17 cellular contexts compared by ENCODE assay signal in the genomic region with DNA sequence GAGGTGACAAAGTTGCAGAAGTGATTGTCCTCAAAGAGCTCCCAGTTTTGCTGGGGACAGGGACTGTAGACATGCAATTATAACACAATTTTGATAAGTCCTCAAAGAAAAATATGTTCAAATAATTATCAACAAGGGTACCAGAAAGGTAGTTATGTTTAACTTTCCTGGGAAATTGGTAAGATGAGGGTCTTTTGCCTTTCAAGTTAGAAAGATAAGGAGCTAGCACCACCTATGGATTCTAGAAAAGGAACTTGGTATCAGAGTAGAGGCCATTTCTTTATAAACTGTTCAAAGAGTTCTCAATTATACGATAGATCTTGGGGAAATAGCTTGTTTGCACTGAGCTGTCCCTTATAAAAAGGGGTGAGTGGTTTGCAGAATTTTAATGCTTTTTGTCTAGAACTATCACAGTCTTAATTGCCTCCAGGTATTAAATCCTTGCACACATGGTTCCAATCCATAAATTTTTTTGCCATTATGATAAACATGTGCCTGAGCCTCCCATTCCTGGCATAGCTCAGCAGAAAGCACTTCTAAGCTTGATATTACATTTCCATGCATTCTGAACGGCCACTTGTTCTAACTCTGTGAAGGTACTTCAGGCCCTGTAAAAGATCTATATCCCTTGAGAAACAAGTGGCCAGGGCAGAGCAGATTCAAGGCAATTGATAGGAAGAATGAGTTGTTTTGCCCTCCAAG.
A peak's percentile ranks its signal among the peaks of the same experiment; 100 is the strongest.
DNase-seq lines count a peak whose midpoint lies in the region; ATAC-seq and TF ChIP-seq lines count a peak whose summit lies in the region.
"Had no signal": no experiment of that assay in that cellular context is flagged by ENCODE, and none has a peak within 500 bp of the region (broad histone marks: within the 10 kb centered on the region; RNA-seq: fewer than 3 reads in every experiment).

No MANE protein-coding gene starts in this region.

- no peaks in the 10 kb centered on the region for H3K79me2 ChIP-seq in neural cell (replicated peaks; ENCODE audit: insufficient read depth, low read length)

- ATAC-seq in IMR-90 (ENCODE audit: low read depth) (peak; percentile 74; the same call in 1 of the 2 replicates), HG03354 (IDR thresholded peaks at IDR 0.05; ENCODE audit: poor library complexity, severe bottlenecking, unreplicated experiment) (no peak), GM19467 (IDR thresholded peaks at IDR 0.05; ENCODE audit: unreplicated experiment) (no peak), HG02798 (IDR thresholded peaks at IDR 0.05; ENCODE audit: poor library complexity, unreplicated experiment) (no peak)
- ATAC-seq: A549, GM23338, HepG2 had no signal

- TF ChIP-seq CTCF in A673 (conservative IDR thresholded peaks at IDR 0.05; ENCODE audit: low read depth, low read length), result 0 out of 2 replicates have a peak, but pooled peaks have one; percentile 15
- no peak for TF ChIP-seq CTCF in IMR-90 (conservative IDR thresholded peaks at IDR 0.05; ENCODE audit: low read depth, low read length)
- TF ChIP-seq CTCF in epithelial cell of proximal tubule (conservative IDR thresholded peaks at IDR 0.05; ENCODE audit: low read depth, low read length), result peak; percentile 4
- TF ChIP-seq CTCF in neural cell (IDR thresholded peaks at IDR 0.05; ENCODE audit: poor library complexity, severe bottlenecking), result no peak

- H3K4ac ChIP-seq in IMR-90 (ENCODE audit: low read depth, low read length), result no peak overlapping the region

- no peak overlapping the region for H2AK9ac ChIP-seq in IMR-90 (replicated peaks; ENCODE audit: low read depth, low read length, poor library complexity)

- H3K9ac ChIP-seq in IMR-90 (ENCODE audit: low read depth, low read length), result no peak overlapping the region
- no peak overlapping the region for H3K9ac ChIP-seq in neural cell (ENCODE audit: low read length)

- no peak for DNase-seq in A673 (ENCODE audit: low spot score)
- DNase-seq in IMR-90, result no peak
- no peak for DNase-seq in epithelial cell of proximal tubule (ENCODE audit: low read depth)
- DNase-seq: Calu3; CD4-positive, CD25-positive, alpha-beta regulatory T cell; DND-41; Karpas-422; NCI-H1417 treated with DMSO at 0.1 percent for 48 hours; NCI-H2029; NCI-H524 had no signal

- intact Hi-C loops in A673 (cut with micrococcal nuclease; ENCODE audit: unreplicated experiment) (no loop called here), IMR-90 (cut with micrococcal nuclease) (no loop called here)

- no TSS peak for BruUV-seq in A673 (replicated peaks; lab: Mats Ljungman, UMichigan)
- BruUV-seq in IMR-90 (replicated peaks; lab: Mats Ljungman, UMichigan), result no TSS peak

- peak overlapping the region; percentile 47 for H2AK5ac ChIP-seq in IMR-90 (ENCODE audit: low read depth, low read length)

- H4K8ac ChIP-seq in IMR-90 (ENCODE audit: low read depth in 2 of 2, low read length in 2 of 2), result no peak overlapping the region

- H3K23ac ChIP-seq in IMR-90 (ENCODE audit: low read depth, low read length), result no peak overlapping the region

- no peaks in the 10 kb centered on the region for H3K36me3 ChIP-seq in A673 (ENCODE audit: insufficient read depth, low read length, poor library complexity, severe bottlenecking)
- no peaks in the 10 kb centered on the region for H3K36me3 ChIP-seq in IMR-90 (ENCODE audit: control insufficient read depth, insufficient read depth, low read length)
- no peaks in the 10 kb centered on the region for H3K36me3 ChIP-seq in neural cell (ENCODE audit: insufficient read depth, low read length)

- H4K91ac ChIP-seq in IMR-90 (ENCODE audit: insufficient read depth, low read depth, low read length), result no peak overlapping the region

- no peak overlapping the region for H2BK15ac ChIP-seq in IMR-90 (ENCODE audit: low read depth, low read length)

- no peak for TF ChIP-seq EP300 in neural cell (conservative IDR thresholded peaks at IDR 0.05; ENCODE audit: poor library complexity, severe bottlenecking)

- H2BK120ac ChIP-seq in IMR-90 (ENCODE audit: low read depth, low read length), result no peak overlapping the region

- CTCF ChIA-PET in A673 (lab: Charles Lee), result no interaction called here
- CTCF ChIA-PET in IMR-90 (lab: Yijun Ruan, JAX), result interaction anchor here (0.6 to 1.0 kb wide), 4 partner anchors 8 to 479 kb away, joined by 3 read pairs; no protein-coding TSS in a partner anchor

- no peak overlapping the region for H4K5ac ChIP-seq in IMR-90 (ENCODE audit: low read depth, low read length)

- H2AFZ ChIP-seq in IMR-90 (replicated peaks; ENCODE audit: low read length, poor library complexity), result no peak overlapping the region
- H2AFZ ChIP-seq in neural cell (ENCODE audit: low read depth, low read length), result no peak overlapping the region

- TF ChIP-seq POLR2A in IMR-90 (IDR thresholded peaks at IDR 0.05; ENCODE audit: low read depth, low read length), result no peak

- H4K20me1 ChIP-seq in IMR-90 (ENCODE audit: insufficient read depth, low read length), result no peaks in the 10 kb centered on the region
- H4K20me1 ChIP-seq in neural cell (ENCODE audit: insufficient read depth), result no peaks in the 10 kb centered on the region

- H3K9me3 ChIP-seq in A673 (ENCODE audit: low read depth, low read length, poor library complexity, severe bottlenecking) (no peaks in the 10 kb centered on the region), IMR-90 (ENCODE audit: control insufficient read depth, insufficient read depth, low read length) (no peaks in the 10 kb centered on the region), neural cell (ENCODE audit: low read length) (no peaks in the 10 kb centered on the region)
- H3K9me3 ChIP-seq: A549 had no signal

- peak overlapping the region; percentile 27; the same call in 1 of the 2 replicates for H3K14ac ChIP-seq in IMR-90 (replicated peaks; ENCODE audit: low read depth, low read length)

- H3K9me1 ChIP-seq in IMR-90 (ENCODE audit: insufficient read depth, low read length), result no peaks in the 10 kb centered on the region

- no peak overlapping the region for H3K4me2 ChIP-seq in IMR-90 (ENCODE audit: low read depth, low read length)
- H3K4me2 ChIP-seq in neural cell (ENCODE audit: low read length), result no peak overlapping the region
- H3K4me2 ChIP-seq: A549, GM23338 had no signal

- H3F3A ChIP-seq in neural cell (ENCODE audit: insufficient read depth, low read length, poor library complexity, severe bottlenecking), result no peaks in the 10 kb centered on the region

- POLR2A ChIA-PET in A673 (lab: Charles Lee; ENCODE audit: low non-redundant PET) (no interaction called here), IMR-90 (lab: Charles Lee; ENCODE audit: unreplicated experiment) (interaction anchor here (0.6 to 0.7 kb wide), 2 partner anchors 22 to 351 kb away, joined by 3 to 19 read pairs; no protein-coding TSS in a partner anchor)

- H3K27me3 ChIP-seq in A673 (replicated peaks; ENCODE audit: insufficient read depth, low read depth, low read length, poor library complexity) (no peaks in the 10 kb centered on the region), IMR-90 (ENCODE audit: control insufficient read depth, insufficient read depth, low read length) (no peaks in the 10 kb centered on the region), neural cell (ENCODE audit: insufficient read depth, low read depth, low read length) (no peaks in the 10 kb centered on the region)

- no peaks in the 10 kb centered on the region for H3K9me2 ChIP-seq in neural cell (ENCODE audit: insufficient read depth, low read length)

- no peak overlapping the region for H3K56ac ChIP-seq in IMR-90 (ENCODE audit: extremely low read depth, insufficient read depth, low read length)

- no peak overlapping the region for H2BK5ac ChIP-seq in IMR-90 (ENCODE audit: low read depth, low read length, poor library complexity, severe bottlenecking)

- no peak overlapping the region for H3K4me3 ChIP-seq in A673 (ENCODE audit: low read depth, low read length, poor library complexity, severe bottlenecking)
- H3K4me3 ChIP-seq in IMR-90 (ENCODE audit: insufficient read depth, low read depth, low read length), result no peak overlapping the region
- H3K4me3 ChIP-seq in epithelial cell of proximal tubule (ENCODE audit: low read depth, low read length), result no peak overlapping the region
- H3K4me3 ChIP-seq in neural cell (ENCODE audit: low read length), result no peak overlapping the region
- H3K4me3 ChIP-seq: A549, GM23338 had no signal

- H3K18ac ChIP-seq in IMR-90 (ENCODE audit: low read depth, low read length), result peak overlapping the region; percentile 0; the same call in 1 of the 2 replicates

- no CpG with 5 or more reads among the region's 2 CpGs for WGBS in IMR-90 (ENCODE audit: extremely low coverage in 2 of 2, insufficient read length in 1 of 2), 2 experiments

- H3K79me1 ChIP-seq in IMR-90 (ENCODE audit: low read depth in 1 of 2, low read length in 2 of 2), result no peaks in the 10 kb centered on the region

- no peak for TF ChIP-seq RAD21 in IMR-90 (IDR thresholded peaks at IDR 0.05; ENCODE audit: low read length)
- peak; percentile 13 for TF ChIP-seq RAD21 in neural cell (conservative IDR thresholded peaks at IDR 0.05)

- no peak overlapping the region for H2BK20ac ChIP-seq in IMR-90 (ENCODE audit: low read depth, low read length)

- H3K4me1 ChIP-seq in A673 (ENCODE audit: insufficient read depth, low read length, poor library complexity, severe bottlenecking) (no peaks in the 10 kb centered on the region), IMR-90 (ENCODE audit: control insufficient read depth, insufficient read depth, low read length) (peaks cover 9% of the 10 kb centered on the region)
- H3K4me1 ChIP-seq: A549 had no signal

- dilution Hi-C loops in IMR-90 (cut with HindIII; ENCODE audit: low sequenced_read_pairs, unreplicated experiment), result no loop called here

- in situ Hi-C loops in IMR-90 (cut with MboI; ENCODE audit: low sequenced_read_pairs), result no loop called here

- H3K27ac ChIP-seq in A673 (ENCODE audit: low read depth, low read length, poor library complexity, severe bottlenecking) (no peak overlapping the region), IMR-90 (ENCODE audit: insufficient read depth, low read length) (no peak overlapping the region), neural cell (ENCODE audit: low read length) (no peak overlapping the region)
- H3K27ac ChIP-seq: A549 had no signal

TF ChIP-seq in IMR-90, 13 proteins besides CTCF, POLR2A, EP300 and RAD21:
- TF ChIP-seq BHLHE40 (IDR thresholded peaks at IDR 0.05; ENCODE audit: low read depth, low read length) (no peak), CHD1 (IDR thresholded peaks at IDR 0.05; ENCODE audit: low read depth, low read length) (no peak)

TF ChIP-seq in neural cell, 6 proteins besides CTCF, POLR2A, EP300 and RAD21 (continues in another document):
- TF ChIP-seq EZH2 (IDR thresholded peaks at IDR 0.05; ENCODE audit: borderline replicate concordance, insufficient read depth, low read length, poor library complexity, severe bottlenecking), result no peak
- TF ChIP-seq SMC3 (conservative IDR thresholded peaks at IDR 0.05; ENCODE audit: poor library complexity), result no peak

Comparison
In these comparisons a context has a peak if more than half of its experiments do, and no peak if none do; other contexts are left out.
1. CTCF ChIP-seq: peak in A673 (single experiment) and epithelial cell of proximal tubule (single experiment); none in IMR-90 (single experiment) and neural cell (single experiment).